In the genomic region with DNA sequence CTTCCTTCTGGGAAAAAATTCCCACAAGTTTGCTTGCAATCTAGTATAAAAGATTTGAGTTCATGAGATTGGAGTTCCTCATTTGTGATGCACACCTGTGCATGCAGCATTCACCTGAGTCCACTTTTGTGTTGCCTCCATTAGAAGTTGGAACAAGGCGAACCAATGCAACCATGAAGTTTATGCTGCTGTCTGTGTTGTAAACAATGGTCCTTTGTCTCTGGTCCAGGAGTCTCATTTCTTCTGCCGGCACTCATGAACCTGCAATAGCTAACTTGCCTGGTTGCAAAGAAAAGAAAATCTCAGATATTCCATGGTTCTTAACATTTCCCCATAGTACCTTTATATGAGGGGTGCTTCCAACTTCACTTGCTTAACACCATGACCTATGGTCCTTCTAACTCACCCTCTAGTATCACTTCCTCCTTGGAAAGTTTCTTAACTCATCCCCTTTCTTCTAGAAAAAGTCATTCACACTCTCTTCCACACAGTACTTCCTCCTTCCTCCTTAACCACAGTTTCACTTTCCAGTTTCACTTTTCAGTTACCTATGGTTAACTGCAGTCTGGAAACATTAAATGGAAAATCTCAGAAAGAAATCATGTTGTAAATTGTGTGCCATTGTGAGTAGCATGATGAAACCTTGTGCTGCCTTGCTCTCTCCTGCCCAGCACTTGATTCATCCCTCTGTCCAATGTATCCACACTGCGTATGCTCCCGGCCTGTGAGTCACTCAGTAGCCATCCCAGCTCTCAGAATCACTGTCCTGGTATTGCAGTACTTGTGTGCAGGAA, we compare ENCODE assay signal across 8 cellular contexts.
DNase-seq lines count a peak whose midpoint lies in the region; ATAC-seq and TF ChIP-seq lines count a peak whose summit lies in the region.

No MANE protein-coding gene starts in this region.

- H3K4me1 Mint-ChIP-seq in activated CD8-positive, alpha-beta T cell treated with anti-CD3 and anti-CD28 coated beads for 36 hours (ENCODE audit: low read depth): peaks cover 38% of the 10 kb centered on the region
- H3K4me1 Mint-ChIP-seq in GM23338: no peaks in the 10 kb centered on the region

- H3K4me2 ChIP-seq in DOHH2 (ENCODE audit: low read length) (peak overlapping the region; percentile 60), GM23338 (no peak overlapping the region)

- H3K27me3 Mint-ChIP-seq in activated CD8-positive, alpha-beta T cell treated with anti-CD3 and anti-CD28 coated beads for 36 hours: no peaks in the 10 kb centered on the region
- H3K27me3 Mint-ChIP-seq in GM23338 (ENCODE audit: insufficient read depth, low read depth, poor library complexity): peaks cover 2% of the 10 kb centered on the region

- no peaks in the 10 kb centered on the region for H3K36me3 Mint-ChIP-seq in activated CD8-positive, alpha-beta T cell treated with anti-CD3 and anti-CD28 coated beads for 36 hours (ENCODE audit: low read depth)
- no peaks in the 10 kb centered on the region for H3K36me3 Mint-ChIP-seq in GM23338 (ENCODE audit: low read depth)

- ATAC-seq in GM21447 (IDR thresholded peaks at IDR 0.05; ENCODE audit: unreplicated experiment): peak; percentile 94
- peak; percentile 80 for ATAC-seq in HG03575 (IDR thresholded peaks at IDR 0.05; ENCODE audit: extremely low read depth, insufficient number of reproducible peaks, low FRiP score, unreplicated experiment)
- peak; percentile 72 for ATAC-seq in activated CD8-positive, alpha-beta T cell treated with anti-CD3 and anti-CD28 coated beads for 36 hours
- ATAC-seq in GM23338: no peak

- H3F3A ChIP-seq in DOHH2 (ENCODE audit: control insufficient read depth, insufficient read depth) (peaks cover 13% of the 10 kb centered on the region), GM23338 (replicated peaks; ENCODE audit: low read depth) (no peaks in the 10 kb centered on the region)

- H3K27ac ChIP-seq in DOHH2 (ENCODE audit: low read depth, low read length): peak overlapping the region; percentile 55
- no peak overlapping the region for H3K27ac ChIP-seq in GM23338 (ENCODE audit: low read depth)

- POLR2A ChIA-PET in activated CD8-positive, alpha-beta T cell treated with anti-CD3 and anti-CD28 coated beads for 36 hours (lab: Charles Lee): no interaction called here

- H3K9me3 ChIP-seq in DOHH2 (ENCODE audit: control insufficient read depth, insufficient read depth, low read length): no peaks in the 10 kb centered on the region

- no peaks in the 10 kb centered on the region for H3K27me3 ChIP-seq in DOHH2 (ENCODE audit: control insufficient read depth, low read length)
- H3K27me3 ChIP-seq in kidney epithelial cell (ENCODE audit: control insufficient read depth, insufficient read depth, low read length): no peaks in the 10 kb centered on the region
- no peaks in the 10 kb centered on the region for H3K27me3 ChIP-seq in GM23338 (ENCODE audit: insufficient read depth)

- no peaks in the 10 kb centered on the region for H3K79me2 ChIP-seq in DOHH2 (ENCODE audit: control insufficient read depth, low read length)
- no peaks in the 10 kb centered on the region for H3K79me2 ChIP-seq in GM23338 (replicated peaks; ENCODE audit: insufficient read depth)

- peak; percentile 8 for DNase-seq in activated CD8-positive, alpha-beta T cell treated with anti-CD3 and anti-CD28 coated beads for 36 hours
- peak; percentile 85 for DNase-seq in kidney epithelial cell (ENCODE audit: low read depth)
- DNase-seq in NCI-H146 (lab: John Stamatoyannopoulos, UW): no peak
- DNase-seq in GM23338 (ENCODE audit: low spot score): no peak
- DNase-seq in stimulated activated CD4-positive, alpha-beta T cell treated with anti-CD3 and anti-CD28 coated beads, Interleukin-4, amount 100 ng/mL, for 4 hours: no peak

- CTCF ChIA-PET in activated CD8-positive, alpha-beta T cell treated with anti-CD3 and anti-CD28 coated beads for 36 hours (lab: Charles Lee): no interaction called here

- H4K20me1 ChIP-seq in DOHH2 (ENCODE audit: control insufficient read depth, insufficient read depth, low read depth, low read length) (no peaks in the 10 kb centered on the region), GM23338 (replicated peaks; ENCODE audit: insufficient read depth) (no peaks in the 10 kb centered on the region)

- intact Hi-C loops in activated CD8-positive, alpha-beta T cell treated with anti-CD3 and anti-CD28 coated beads for 36 hours (cut with micrococcal nuclease): no loop called here

- H3K9me2 ChIP-seq in DOHH2 (replicated peaks; ENCODE audit: control insufficient read depth, low read length) (no peaks in the 10 kb centered on the region), GM23338 (ENCODE audit: insufficient read depth) (no peaks in the 10 kb centered on the region; the same call in 1 of the 2 replicates)

- TF ChIP-seq CTCF in DOHH2 (IDR thresholded peaks at IDR 0.05; ENCODE audit: low read depth, low read length, poor library complexity, severe bottlenecking) (no peak), kidney epithelial cell (IDR thresholded peaks at IDR 0.05; ENCODE audit: insufficient read depth, low read length, poor library complexity, severe bottlenecking) (no peak), GM23338 (conservative IDR thresholded peaks at IDR 0.05; ENCODE audit: low read depth in 2 of 2) (no peak)
- TF ChIP-seq CTCF in activated CD8-positive, alpha-beta T cell treated with anti-CD3 and anti-CD28 coated beads for 36 hours (IDR thresholded peaks at IDR 0.05): no peak

- peak overlapping the region; percentile 45 for H3K4me3 ChIP-seq in DOHH2 (ENCODE audit: low read length)
- no peak overlapping the region for H3K4me3 ChIP-seq in kidney epithelial cell (ENCODE audit: low read depth, low read length)
- H3K4me3 ChIP-seq in GM23338: no peak overlapping the region

- H3K4me1 ChIP-seq in DOHH2 (ENCODE audit: control insufficient read depth, low read length) (peaks cover 57% of the 10 kb centered on the region), GM23338 (ENCODE audit: insufficient read depth) (no peaks in the 10 kb centered on the region)

- H3K27ac Mint-ChIP-seq in activated CD8-positive, alpha-beta T cell treated with anti-CD3 and anti-CD28 coated beads for 36 hours: peak overlapping the region; percentile 73
- H3K27ac Mint-ChIP-seq in GM23338: no peak overlapping the region

- no peak overlapping the region for H3K4me3 Mint-ChIP-seq in activated CD8-positive, alpha-beta T cell treated with anti-CD3 and anti-CD28 coated beads for 36 hours
- H3K4me3 Mint-ChIP-seq in GM23338: no peak overlapping the region

- H2AFZ ChIP-seq in GM23338: no peak overlapping the region

- H3K9me3 Mint-ChIP-seq in activated CD8-positive, alpha-beta T cell treated with anti-CD3 and anti-CD28 coated beads for 36 hours: no peaks in the 10 kb centered on the region
- H3K9me3 Mint-ChIP-seq in GM23338: no peaks in the 10 kb centered on the region

- no peaks in the 10 kb centered on the region for H3K36me3 ChIP-seq in DOHH2 (ENCODE audit: control insufficient read depth, low read length)
- H3K36me3 ChIP-seq in kidney epithelial cell (ENCODE audit: control insufficient read depth, insufficient read depth, low read length): no peaks in the 10 kb centered on the region
- no peaks in the 10 kb centered on the region for H3K36me3 ChIP-seq in GM23338 (ENCODE audit: insufficient read depth)

TF ChIP-seq in GM23338, 12 proteins besides CTCF, POLR2A, EP300 and RAD21 (continues in another document):
- no peak for TF ChIP-seq NANOG (IDR thresholded peaks at IDR 0.05; ENCODE audit: borderline replicate concordance)

Comparison
In these comparisons a context has a peak if more than half of its experiments do, and no peak if none do; other contexts are left out.
1. DNase-seq: peak in activated CD8-positive, alpha-beta T cell treated with anti-CD3 and anti-CD28 coated beads for 36 hours (single experiment) and kidney epithelial cell (single experiment); none in NCI-H146 (single experiment), GM23338 (single experiment) and stimulated activated CD4-positive, alpha-beta T cell treated with anti-CD3 and anti-CD28 coated beads, Interleukin-4, amount 100 ng/mL, for 4 hours (0 of 2).